In genomic region chr14:43005807-43006206, GRCh38 we compare ENCODE assay signal across 1 cellular context.
TF ChIP-seq lines count a peak whose summit lies in the region.

No MANE protein-coding gene starts in this region.

TF ChIP-seq in GM23338, 12 proteins besides CTCF, POLR2A, EP300 and RAD21 (continued from another document):
- TF ChIP-seq EZH2 (IDR thresholded peaks at IDR 0.05; ENCODE audit: low read depth, unreplicated experiment) (no peak), ZNF462 (CRISPR knock-in tag; IDR thresholded peaks at IDR 0.05) (no peak), ETS1 (IDR thresholded peaks at IDR 0.05) (no peak), STAT1 (IDR thresholded peaks at IDR 0.05; ENCODE audit: unreplicated experiment) (no peak), POLR2AphosphoS5 (IDR thresholded peaks at IDR 0.05; ENCODE audit: low read depth) (no peak)
